Comparison of ENCODE assay signal across 11 cellular contexts in the genomic region with DNA sequence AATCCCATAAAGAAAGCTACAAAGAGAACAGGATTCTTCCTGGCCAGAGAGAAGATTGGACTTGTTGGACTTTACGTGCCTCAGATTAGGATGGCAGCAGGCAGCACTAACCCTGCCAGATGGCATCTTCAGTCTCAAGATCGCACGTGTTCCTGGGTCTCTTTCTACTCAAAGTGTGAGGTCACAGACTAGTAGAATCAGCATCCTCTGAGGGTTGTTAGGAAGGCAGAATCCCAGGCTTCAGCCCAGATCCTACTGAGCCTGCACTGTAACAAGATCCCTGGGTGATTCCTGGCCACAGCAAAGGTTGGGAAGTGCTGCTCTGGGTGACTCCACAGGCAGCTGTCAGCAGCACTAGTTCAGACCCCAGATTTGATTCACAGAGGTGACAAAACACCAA. TPM values are rescaled to one million over a fixed set of nuclear protein-coding genes. Genes with fewer than 3 reads are reported as not detected.
DNase-seq lines count a peak whose midpoint lies in the region; ATAC-seq and TF ChIP-seq lines count a peak whose summit lies in the region.
"Had no signal": no experiment of that assay in that cellular context is flagged by ENCODE, and none has a peak within 500 bp of the region (broad histone marks: within the 10 kb centered on the region; RNA-seq: fewer than 3 reads in every experiment).

No MANE protein-coding gene starts in this region.

- CTCF ChIA-PET in BJ (lab: Yijun Ruan, JAX) = interaction anchor here (1.0 to 2.1 kb wide), 3 partner anchors 22 to 326 kb away, joined by 3 to 5 read pairs (median 4); no protein-coding TSS in a partner anchor
- CTCF ChIA-PET in Panc1 (lab: Charles Lee) = no interaction called here

- H3K4me1 ChIP-seq in Panc1 (ENCODE audit: control insufficient read depth, insufficient read depth, low read length) (peaks cover 62% of the 10 kb centered on the region), fibroblast of lung (ENCODE audit: control insufficient read depth, extremely low read depth, insufficient read depth, low read length) (peaks cover 60% of the 10 kb centered on the region), parathyroid adenoma (peaks cover 98% of the 10 kb centered on the region)

- H2AFZ ChIP-seq in fibroblast of lung (ENCODE audit: low read length) (no peak overlapping the region), parathyroid adenoma (no peak overlapping the region)

- peak overlapping the region; percentile 89 for H3K4me2 ChIP-seq in fibroblast of lung (ENCODE audit: extremely low read depth, insufficient read depth, low read length)
- peak overlapping the region; percentile 29 for H3K4me2 ChIP-seq in parathyroid adenoma (ENCODE audit: low read length)

- ATAC-seq in Panc1 = peak; percentile 33; the same call in 1 of the 2 replicates
- ATAC-seq in GM19455 (IDR thresholded peaks at IDR 0.05; ENCODE audit: unreplicated experiment) = no peak
- no peak for ATAC-seq in HG03175 (IDR thresholded peaks at IDR 0.05; ENCODE audit: unreplicated experiment)

- no peak overlapping the region for H3K9ac ChIP-seq in fibroblast of lung (ENCODE audit: insufficient read depth, low read length)
- H3K9ac ChIP-seq in parathyroid adenoma = no peak overlapping the region

- no peaks in the 10 kb centered on the region for H3K36me3 ChIP-seq in BJ (ENCODE audit: control insufficient read depth, insufficient read depth, low read length)
- H3K36me3 ChIP-seq in Panc1 (ENCODE audit: control insufficient read depth, insufficient read depth, low read length) = no peaks in the 10 kb centered on the region
- no peaks in the 10 kb centered on the region for H3K36me3 ChIP-seq in fibroblast of lung (ENCODE audit: control insufficient read depth, insufficient read depth, low read length)
- no peaks in the 10 kb centered on the region for H3K36me3 ChIP-seq in parathyroid adenoma (ENCODE audit: control insufficient read depth, insufficient read depth, low read length)

- in situ Hi-C loops in Panc1 (cut with HindIII; ENCODE audit: low pct_unique_long_range_greater_than_20kb, low sequenced_read_pairs) (no loop called here), KBM-7 (cut with MboI; ENCODE audit: low pct_unique_long_range_greater_than_20kb, low sequenced_read_pairs) (no loop called here)

- no peaks in the 10 kb centered on the region for H4K20me1 ChIP-seq in fibroblast of lung (ENCODE audit: control insufficient read depth, extremely low read depth, insufficient read depth, low read length)

- TF ChIP-seq CTCF in BJ (IDR thresholded peaks at IDR 0.05; ENCODE audit: insufficient read depth, low read depth, low read length) = no peak
- no peak for TF ChIP-seq CTCF in Panc1 (IDR thresholded peaks at IDR 0.05)
- TF ChIP-seq CTCF in fibroblast of lung (conservative IDR thresholded peaks at IDR 0.05 in 1 of 2, IDR thresholded peaks at IDR 0.05 in 1 of 2; ENCODE audit: low read depth in 1 of 2, low read length in 2 of 2) = no peak
- TF ChIP-seq CTCF in parathyroid adenoma (IDR thresholded peaks at IDR 0.05) = no peak

- H3K4me3 ChIP-seq in BJ (ENCODE audit: low read depth, low read length) = no peak overlapping the region
- no peak overlapping the region for H3K4me3 ChIP-seq in Panc1 (ENCODE audit: low read depth in 2 of 2, low read length in 2 of 2)
- H3K4me3 ChIP-seq in fibroblast of lung (replicated peaks in 1 of 4; ENCODE audit: control extremely low read depth in 1 of 4, insufficient read depth in 1 of 4, low read depth in 3 of 4, low read length in 4 of 4) = no peak overlapping the region
- H3K4me3 ChIP-seq in parathyroid adenoma (ENCODE audit: low read depth, low read length) = no peak overlapping the region

- POLR2A ChIA-PET in BJ (lab: Charles Lee) = no interaction called here
- POLR2A ChIA-PET in Panc1 (lab: Charles Lee) = no interaction called here

- no TSS peak for BruUV-seq in Panc1 (replicated peaks; lab: Mats Ljungman, UMichigan)

- intact Hi-C loops in Panc1 (cut with micrococcal nuclease; ENCODE audit: unreplicated experiment) = no loop called here

- H3K9me3 ChIP-seq in Panc1 (ENCODE audit: control insufficient read depth, insufficient read depth, low read depth, low read length) (no peaks in the 10 kb centered on the region), fibroblast of lung (ENCODE audit: control insufficient read depth, insufficient read depth, low read depth, low read length) (no peaks in the 10 kb centered on the region), parathyroid adenoma (ENCODE audit: control insufficient read depth, low read length) (no peaks in the 10 kb centered on the region)

- H3K27ac ChIP-seq in Panc1 (ENCODE audit: low read length) (peak overlapping the region; percentile 87; the same call in 1 of the 2 replicates), fibroblast of lung (ENCODE audit: insufficient read depth, low read length) (peak overlapping the region; percentile 89), parathyroid adenoma (peak overlapping the region; percentile 6)

- H3K27me3 ChIP-seq in BJ (ENCODE audit: control insufficient read depth, insufficient read depth, low read length) = no peaks in the 10 kb centered on the region
- no peaks in the 10 kb centered on the region for H3K27me3 ChIP-seq in Panc1 (ENCODE audit: control insufficient read depth, insufficient read depth, low read length)
- no peaks in the 10 kb centered on the region for H3K27me3 ChIP-seq in fibroblast of lung (ENCODE audit: control insufficient read depth, insufficient read depth, low read length)
- no peaks in the 10 kb centered on the region for H3K27me3 ChIP-seq in parathyroid adenoma (ENCODE audit: control insufficient read depth, insufficient read depth, low read length)

- peak; percentile 31 for DNase-seq in BJ (ENCODE audit: low read depth)
- DNase-seq in Panc1 (ENCODE audit: low read depth, low spot score) = no peak
- peak; percentile 52 to 66 for DNase-seq in fibroblast of lung (ENCODE audit: low read depth in 2 of 2)
- no peak for DNase-seq in activated CD8-positive, alpha-beta memory T cell treated with anti-CD3 and anti-CD28 coated beads for 24 hours
- DNase-seq in KBM-7 = no peak
- DNase-seq: activated naive CD4-positive, alpha-beta T cell treated with anti-CD3 and anti-CD28 coated beads for 36 hours; COR-L47; NCI-H1930 had no signal

- peaks cover 66% of the 10 kb centered on the region for H3K79me2 ChIP-seq in fibroblast of lung (ENCODE audit: control insufficient read depth, insufficient read depth, low read length)
- peaks cover 43% of the 10 kb centered on the region for H3K79me2 ChIP-seq in parathyroid adenoma

RNA-seq across cellular contexts. Expression of gene EPAS1, which starts 39.4 kb away (rescaled TPM):
- polyA plus RNA-seq in BJ (2011; rRNA removed) (312 and 531 TPM in 2 replicates), fibroblast of lung (330 and 941 TPM in 2 replicates)
- 229 and 279 TPM in 2 replicates for polyA minus RNA-seq in BJ (2011; rRNA and poly(A)+ RNA removed)
- total RNA-seq in Panc1 (2021; ENCODE audit: unreplicated experiment) (106 TPM), fibroblast of lung (82.4 and 120 TPM in 2 replicates)
- 65.8 TPM for polyA plus RNA-seq in Panc1 (2012; ENCODE audit: insufficient read length)
- 135 and 492 TPM in 2 replicates for polyA plus RNA-seq in fibroblast of lung (2012)
- 229 and 622 TPM in 2 replicates for polyA minus RNA-seq in fibroblast of lung (ENCODE audit: low replicate concordance)

Comparison
In these comparisons a context has a peak if more than half of its experiments do, and no peak if none do; other contexts are left out.
1. DNase-seq: peak in BJ (single experiment) and fibroblast of lung (2 of 2); none in Panc1 (single experiment), activated CD8-positive, alpha-beta memory T cell treated with anti-CD3 and anti-CD28 coated beads for 24 hours (single experiment) and KBM-7 (single experiment).
2. H3K27ac ChIP-seq: peak in every context shown above with its lines; median percentile 89 in fibroblast of lung; 87 in Panc1; 6 in parathyroid adenoma.